1 cellular context compared by ENCODE assay signal in genomic region chr17:32350662-32351418, GRCh38.
A peak's percentile ranks its signal among the peaks of the same experiment; 100 is the strongest.
TF ChIP-seq lines count a peak whose summit lies in the region.

No MANE protein-coding gene starts in this region.

TF ChIP-seq in K562, 482 proteins besides CTCF, POLR2A, EP300 and RAD21 (continued from another document and continues in another):
- TF ChIP-seq E4F1 (CRISPR knock-in tag; IDR thresholded peaks at IDR 0.05; ENCODE audit: borderline replicate concordance), result no peak
- no peak for TF ChIP-seq HDAC1 (IDR thresholded peaks at IDR 0.05)
- no peak for TF ChIP-seq POLR2G (IDR thresholded peaks at IDR 0.05; ENCODE audit: low read depth, low read length)
- TF ChIP-seq ZNF766 (CRISPR knock-in tag; conservative IDR thresholded peaks at IDR 0.05), result no peak
- TF ChIP-seq PML (IDR thresholded peaks at IDR 0.05; ENCODE audit: low read length), result no peak
- TF ChIP-seq CHAMP1 (IDR thresholded peaks at IDR 0.05), result 0 out of 2 replicates have a peak, but pooled peaks have one; percentile 10
- no peak for TF ChIP-seq ZNF311 (CRISPR knock-in tag; IDR thresholded peaks at IDR 0.05)
- 0 out of 4 replicates have a peak, but pooled peaks of 1 of the 2 experiments have one; percentile 3 for TF ChIP-seq SRF (CRISPR knock-in tag; IDR thresholded peaks at IDR 0.05)
- no peak for TF ChIP-seq REST (CRISPR knock-in tag; IDR thresholded peaks at IDR 0.05; ENCODE audit: low read depth)
- no peak for TF ChIP-seq SPI1 (IDR thresholded peaks at IDR 0.05; ENCODE audit: borderline replicate concordance, low read depth, low read length)
- no peak for TF ChIP-seq ZNF121 (CRISPR knock-in tag; conservative IDR thresholded peaks at IDR 0.05)
- no peak for TF ChIP-seq ATF4 (CRISPR knock-in tag; IDR thresholded peaks at IDR 0.05)
- TF ChIP-seq MTA1 (IDR thresholded peaks at IDR 0.05; ENCODE audit: borderline replicate concordance), result 0 out of 2 replicates have a peak, but pooled peaks have one; percentile 0
- no peak for TF ChIP-seq ZNF511 (CRISPR knock-in tag; IDR thresholded peaks at IDR 0.05)
- TF ChIP-seq MYBL2 (IDR thresholded peaks at IDR 0.05; ENCODE audit: low read depth), result no peak
- no peak for TF ChIP-seq MYBL2 (CRISPR knock-in tag; IDR thresholded peaks at IDR 0.05; ENCODE audit: borderline replicate concordance)
- TF ChIP-seq AFF1 (IDR thresholded peaks at IDR 0.05; ENCODE audit: low read depth in 1 of 2, partially characterized antibody in 2 of 2), result no peak
- TF ChIP-seq ZBTB11 (CRISPR knock-in tag; IDR thresholded peaks at IDR 0.05), result peak in 1 of 3 experiments; percentile 65; a peak in 2 of 6 replicates
- no peak for TF ChIP-seq ZNF592 (IDR thresholded peaks at IDR 0.05)
- no peak for TF ChIP-seq VEZF1 (CRISPR knock-in tag; IDR thresholded peaks at IDR 0.05)
- TF ChIP-seq KDM5B (IDR thresholded peaks at IDR 0.05; ENCODE audit: insufficient replicate concordance, low read depth, low read length), result no peak
- peak; percentile 25; the same call in 1 of the 2 replicates for TF ChIP-seq HLTF (IDR thresholded peaks at IDR 0.05)
- TF ChIP-seq BRD9 (IDR thresholded peaks at IDR 0.05; ENCODE audit: low read depth, partially characterized antibody), result no peak
- no peak for TF ChIP-seq CEBPG (CRISPR knock-in tag; IDR thresholded peaks at IDR 0.05)
- peak in 1 of 2 experiments; percentile 60; a peak in 1 of 4 replicates for TF ChIP-seq CEBPG (tag; conservative IDR thresholded peaks at IDR 0.05 in 1 of 2, IDR thresholded peaks at IDR 0.05 in 1 of 2)
